ENCODE assay signal across 20 cellular contexts in genomic region chr4:21517460-21517859, GRCh38.
"Had no signal": no experiment of that assay in that cellular context is flagged by ENCODE, and none has a peak within 500 bp of the region (broad histone marks: within the 10 kb centered on the region; RNA-seq: fewer than 3 reads in every experiment).

No MANE protein-coding gene starts in this region.

- H3K36me3 Mint-ChIP-seq: activated naive CD4-positive, alpha-beta T cell treated with anti-CD3 and anti-CD28 coated beads, Interleukin-2, amount 50 U/mL, for 24 hours; naive B cell; neural progenitor cell had no signal

- H3K9me3 ChIP-seq: ascending aorta, gastrocnemius medialis, heart left ventricle, mucosa of descending colon, prostate gland, transverse colon, uterus had no signal

- H3K27ac ChIP-seq: ascending aorta, coronary artery, gastrocnemius medialis, heart left ventricle, neural progenitor cell, prostate gland, transverse colon, uterus, WERI-Rb-1 had no signal

- ATAC-seq: esophagus mucosa, gastrocnemius medialis, heart left ventricle, mucosa of descending colon, right cardiac atrium had no signal

- H3K4me1 ChIP-seq: ascending aorta, gastrocnemius medialis, heart left ventricle, neural progenitor cell, prostate gland, transverse colon, uterus had no signal

- H3K27me3 ChIP-seq: ascending aorta, gastrocnemius medialis, neural progenitor cell, transverse colon, uterus had no signal

- H3K27ac Mint-ChIP-seq: activated naive CD4-positive, alpha-beta T cell treated with anti-CD3 and anti-CD28 coated beads, Interleukin-2, amount 50 U/mL, for 24 hours; naive B cell; neural progenitor cell; stimulated activated naive CD8-positive, alpha-beta T cell treated with anti-CD3 and anti-CD28 coated beads, Interleukin-15, Interleukin-2, amounts not matched to agents 100 ng/mL and 50 ng/mL, for 24 hours had no signal

- H3K4me3 Mint-ChIP-seq: activated naive CD4-positive, alpha-beta T cell treated with anti-CD3 and anti-CD28 coated beads, Interleukin-2, amount 50 U/mL, for 24 hours; naive B cell; neural progenitor cell; stimulated activated naive CD8-positive, alpha-beta T cell treated with anti-CD3 and anti-CD28 coated beads, Interleukin-15, Interleukin-2, amounts not matched to agents 100 ng/mL and 50 ng/mL, for 24 hours had no signal

- H3K4me1 Mint-ChIP-seq: activated naive CD4-positive, alpha-beta T cell treated with anti-CD3 and anti-CD28 coated beads, Interleukin-2, amount 50 U/mL, for 24 hours; naive B cell; neural progenitor cell had no signal

- H3K9me3 Mint-ChIP-seq: activated naive CD4-positive, alpha-beta T cell treated with anti-CD3 and anti-CD28 coated beads, Interleukin-2, amount 50 U/mL, for 24 hours; neural progenitor cell; stimulated activated naive CD8-positive, alpha-beta T cell treated with anti-CD3 and anti-CD28 coated beads, Interleukin-15, Interleukin-2, amounts not matched to agents 100 ng/mL and 50 ng/mL, for 24 hours had no signal

- H3K4me3 ChIP-seq: ascending aorta, coronary artery, gastrocnemius medialis, heart left ventricle, mucosa of descending colon, neural progenitor cell, prostate gland, transverse colon, uterus had no signal

- H3K36me3 ChIP-seq: ascending aorta, gastrocnemius medialis, heart left ventricle, neural progenitor cell, prostate gland, transverse colon, uterus, WERI-Rb-1 had no signal

- H3K27me3 Mint-ChIP-seq: activated naive CD4-positive, alpha-beta T cell treated with anti-CD3 and anti-CD28 coated beads, Interleukin-2, amount 50 U/mL, for 24 hours; stimulated activated naive CD8-positive, alpha-beta T cell treated with anti-CD3 and anti-CD28 coated beads, Interleukin-15, Interleukin-2, amounts not matched to agents 100 ng/mL and 50 ng/mL, for 24 hours had no signal

- DNase-seq: activated CD4-positive, alpha-beta T cell treated with anti-CD3 and anti-CD28 coated beads for 1 hour; activated gamma-delta T cell; gastrocnemius medialis; heart left ventricle; kidney; mesenchymal stem cell; mucosa of descending colon; naive B cell; right cardiac atrium; stimulated activated CD4-positive, alpha-beta T cell treated with anti-CD3 and anti-CD28 coated beads, Interleukin-2, amount 100 ng/mL, for 24 hours; transverse colon; uterus; WERI-Rb-1 had no signal
